Comparison of ENCODE assay signal across 8 cellular contexts in the genomic region with DNA sequence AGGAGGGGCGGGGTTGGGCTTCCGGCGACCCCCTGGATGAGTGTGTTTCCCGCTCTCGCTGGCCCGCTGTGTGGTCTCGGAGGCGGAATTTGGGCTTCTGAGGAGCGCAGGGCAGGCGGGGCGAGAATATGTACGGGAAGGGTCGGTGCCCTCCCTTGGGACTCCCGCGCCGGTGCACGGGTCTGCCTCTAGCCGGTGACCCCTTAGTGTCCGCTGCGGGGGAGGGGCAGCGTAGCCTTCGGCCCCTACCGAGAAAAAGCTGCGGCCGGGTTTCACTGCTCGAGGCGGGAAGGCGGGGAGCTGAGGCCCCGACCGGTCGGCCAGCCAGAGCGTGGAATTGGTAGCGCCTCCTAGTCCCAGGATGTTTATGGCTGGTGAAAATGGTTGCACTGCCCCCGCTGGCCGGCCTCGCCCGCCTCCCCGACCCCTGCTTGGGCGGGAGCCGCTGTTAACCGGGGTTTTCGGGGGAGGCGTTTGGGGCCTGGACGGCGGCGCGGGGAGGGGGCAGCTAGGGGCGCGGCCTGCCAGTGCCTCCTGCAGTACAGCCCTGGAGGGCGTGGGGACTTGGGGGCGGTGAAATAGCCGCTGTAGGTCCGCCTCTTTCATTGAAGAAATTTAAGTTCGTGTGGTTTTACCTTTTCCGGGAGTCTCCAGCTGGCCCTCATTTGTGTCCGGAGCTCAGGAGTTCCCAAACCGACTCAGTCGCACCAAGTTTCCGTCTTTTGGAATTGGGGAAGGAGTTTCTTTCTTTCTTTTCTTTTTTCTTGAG. TPM values are rescaled to one million over a fixed set of nuclear protein-coding genes. Genes with fewer than 3 reads are reported as not detected.
DNase-seq lines count a peak whose midpoint lies in the region; ATAC-seq and TF ChIP-seq lines count a peak whose summit lies in the region.

TSS of gene UGP2 (plus strand) at position 643 of the 769 bp plus-strand sequence. CDS start 290 bp downstream, outside the sequence.

- peaks cover 33 to 52% (median 47%) of the 10 kb centered on the region in 10 experiments for H3K4me1 ChIP-seq in BLaER1 treated with 17β-estradiol and CSF1 and Interleukin-3, amounts not matched to agents 10 nM and 100 nM

- H3K27ac ChIP-seq in BLaER1 treated with 17β-estradiol and CSF1 and Interleukin-3, amounts not matched to agents 10 nM and 100 nM, result peak within 1 kb of the TSS; percentile 92 to 100 (median 98)
- peak within 1 kb of the TSS; percentile 85 to 99 (median 97) for H3K27ac ChIP-seq in dorsolateral prefrontal cortex

- DNase-seq in NCI-H774 (lab: John Stamatoyannopoulos, UW), result peak; percentile 87
- peak; percentile 71 to 80 for DNase-seq in activated CD4-positive, alpha-beta T cell treated with anti-CD3 and anti-CD28 coated beads, Interleukin-2, amount 50 U/mL, for 4 hours
- DNase-seq in dorsolateral prefrontal cortex, result peak; percentile 54 to 85 (median 71)
- DNase-seq in lower leg skin (ENCODE audit: low spot score in 2 of 2), result peak; percentile 94 to 98
- DNase-seq in stimulated activated CD4-positive, alpha-beta T cell treated with anti-CD3 and anti-CD28 coated beads, TNF-alpha, amount 100 ng/mL, for 24 hours (ENCODE audit: low read depth in 3 of 3), result peak; percentile 52 to 83 (median 58)

- H3K4me3 ChIP-seq in BLaER1 treated with 17β-estradiol and CSF1 and Interleukin-3, amounts not matched to agents 10 nM and 100 nM, result peak within 1 kb of the TSS; percentile 72 to 95 (median 88)
- peak within 1 kb of the TSS; percentile 73 to 99 (median 93) for H3K4me3 ChIP-seq in dorsolateral prefrontal cortex
- peak within 1 kb of the TSS; percentile 96 for H3K4me3 ChIP-seq in lower leg skin (ENCODE audit: low read depth, poor library complexity, severe bottlenecking)

- intact Hi-C loops in dorsolateral prefrontal cortex (cut with DNase I) (loop anchor here (2.0 to 10.0 kb wide), 4 partner anchors 144 to 254 kb away; partner anchors contain the start of genes MDH1 (in 1 of the 2), VPS54 (in 1 of the 2) and WDPCP (in 1 of the 2)), lower leg skin (cut with DNase I; ENCODE audit: low total_unique reads) (no loop called here)

- TF ChIP-seq CTCF in dorsolateral prefrontal cortex (IDR thresholded peaks at IDR 0.05 in 54 of 56, conservative IDR thresholded peaks at IDR 0.05 in 2 of 56; ENCODE audit: low read depth in 1 of 56, partially characterized antibody in 56 of 56) (peak in 48 of 56 donors; percentile 2 to 66 (median 41)), lower leg skin (IDR thresholded peaks at IDR 0.05) (no peak)

- peak within 1 kb of the TSS; percentile 76 to 96 (median 89) for H3K4me2 ChIP-seq in BLaER1 treated with 17β-estradiol and CSF1 and Interleukin-3, amounts not matched to agents 10 nM and 100 nM

- WGBS in lower leg skin, 2 donors, result 1% methylated on average over 39 to 55 of the region's 59 CpGs

- peak in 1 of 2 donors; percentile 23 for TF ChIP-seq POLR2A in lower leg skin (IDR thresholded peaks at IDR 0.05)

- H4K20me1 ChIP-seq in BLaER1 treated with 17β-estradiol and CSF1 and Interleukin-3, amounts not matched to agents 10 nM and 100 nM, result peaks cover 5 to 39% (median 20%) of the 10 kb centered on the region in 11 experiments; a peak in 11 of 22 replicates

- ATAC-seq in GM19351 (IDR thresholded peaks at IDR 0.05; ENCODE audit: unreplicated experiment) (peak; percentile 57), HG03521 (IDR thresholded peaks at IDR 0.05; ENCODE audit: unreplicated experiment) (peak; percentile 56)

- H3K36me3 ChIP-seq in BLaER1 treated with 17β-estradiol and CSF1 and Interleukin-3, amounts not matched to agents 10 nM and 100 nM, result peaks cover 0 to 18% (median 5%) of the 10 kb centered on the region in 11 experiments; a peak in 7 of 22 replicates

- peaks cover 0 to 10% (median 0%) of the 10 kb centered on the region in 11 experiments; a peak in 5 of 22 replicates for H3K9me3 ChIP-seq in BLaER1 treated with 17β-estradiol and CSF1 and Interleukin-3, amounts not matched to agents 10 nM and 100 nM (replicated peaks in 1 of 11)

- H3K9ac ChIP-seq in BLaER1 treated with 17β-estradiol and CSF1 and Interleukin-3, amounts not matched to agents 10 nM and 100 nM, result peak within 1 kb of the TSS; percentile 91 to 99 (median 97)

- H3K27me3 ChIP-seq in BLaER1 treated with 17β-estradiol and CSF1 and Interleukin-3, amounts not matched to agents 10 nM and 100 nM, result no peaks in the 10 kb centered on the region
- H3K27me3 ChIP-seq in dorsolateral prefrontal cortex, result no peaks in the 10 kb centered on the region

RNA-seq across cellular contexts. Expression of gene UGP2, which starts in this region (rescaled TPM):
- total RNA-seq in dorsolateral prefrontal cortex, result 100 to 1,000 TPM in 119 of 120 experiments, 10 to 100 TPM in 1; 84.4 to 293 (median 212) TPM
- total RNA-seq in lower leg skin, result 100 to 1,000 TPM in 1 of 4 donors, 10 to 100 TPM in 3; 61.1 to 153 (median 92.7) TPM

Comparison
In these comparisons a context has a peak if more than half of its experiments do, and no peak if none do; other contexts are left out.
1. Peak in every context shown above with its lines: DNase-seq, ATAC-seq, H3K4me3 ChIP-seq and H3K27ac ChIP-seq.
2. CTCF ChIP-seq: peak in dorsolateral prefrontal cortex (48 of 56); none in lower leg skin (0 of 3).